In the genomic region with DNA sequence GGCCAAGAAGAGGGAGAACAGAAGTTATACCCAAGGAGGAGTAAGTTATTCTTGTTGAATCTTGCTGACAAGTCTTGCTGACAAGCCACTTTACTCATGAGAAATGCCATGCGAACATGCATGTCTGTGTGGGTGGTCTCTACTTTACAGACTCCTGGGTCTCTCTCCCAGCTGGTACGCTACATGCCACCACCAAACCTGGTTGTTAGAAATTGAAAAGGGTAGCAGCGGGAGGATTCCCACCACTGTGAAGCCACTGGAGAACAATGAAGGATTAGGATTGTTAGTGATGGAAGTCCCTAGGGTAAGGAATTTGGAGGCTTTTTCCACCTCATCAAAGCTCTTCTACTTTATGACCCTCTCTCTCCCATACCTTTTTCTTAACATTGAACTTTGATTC, we compare ENCODE assay signal across 23 cellular contexts. TPM values are rescaled to one million over a fixed set of nuclear protein-coding genes. Genes with fewer than 3 reads are reported as not detected.
DNase-seq lines count a peak whose midpoint lies in the region; ATAC-seq and TF ChIP-seq lines count a peak whose summit lies in the region.
"Had no signal": no experiment of that assay in that cellular context is flagged by ENCODE, and none has a peak within 500 bp of the region (broad histone marks: within the 10 kb centered on the region; RNA-seq: fewer than 3 reads in every experiment).

No MANE protein-coding gene starts in this region.

- no peak overlapping the region for H3K27ac ChIP-seq in endodermal cell (ENCODE audit: low read depth, low read length)
- no peak overlapping the region for H3K27ac ChIP-seq in mesendoderm (ENCODE audit: low read depth, low read length)
- H3K27ac ChIP-seq: 22Rv1, BLaER1, C4-2B had no signal

- H3K27me3 Mint-ChIP-seq in WTC11 (ENCODE audit: low read depth) (no peaks in the 10 kb centered on the region; the same call in 1 of the 2 replicates), endodermal cell (ENCODE audit: insufficient read depth) (no peaks in the 10 kb centered on the region)
- H3K27me3 Mint-ChIP-seq: B cell had no signal

- no peaks in the 10 kb centered on the region for H3K79me1 ChIP-seq in mesendoderm (ENCODE audit: low read length)

- H3K9me3 Mint-ChIP-seq in WTC11: peaks cover 5% of the 10 kb centered on the region; the same call in 1 of the 2 replicates
- H3K9me3 Mint-ChIP-seq in endodermal cell: peaks cover 3% of the 10 kb centered on the region

- H3K4me1 ChIP-seq in endodermal cell (ENCODE audit: control insufficient read depth, insufficient read depth, low read length): no peaks in the 10 kb centered on the region
- H3K4me1 ChIP-seq in mesendoderm (ENCODE audit: control insufficient read depth, low read depth, low read length): no peaks in the 10 kb centered on the region
- H3K4me1 ChIP-seq: BLaER1, Caco-2 had no signal

- H4K8ac ChIP-seq in mesendoderm (ENCODE audit: low read depth, low read length): no peak overlapping the region

- no peaks in the 10 kb centered on the region for H3K4me1 Mint-ChIP-seq in WTC11
- H3K4me1 Mint-ChIP-seq in endodermal cell: no peaks in the 10 kb centered on the region
- H3K4me1 Mint-ChIP-seq: B cell; CD4-positive, CD25-positive, alpha-beta regulatory T cell had no signal

- no peak overlapping the region for H3K4me2 ChIP-seq in mesendoderm (ENCODE audit: low read length)
- H3K4me2 ChIP-seq: BLaER1 had no signal

- H2BK120ac ChIP-seq in mesendoderm (ENCODE audit: low read depth, low read length): no peak overlapping the region

- H3K36me3 ChIP-seq in endodermal cell (ENCODE audit: control insufficient read depth, insufficient read depth, low read length): no peaks in the 10 kb centered on the region
- H3K36me3 ChIP-seq in mesendoderm (ENCODE audit: control insufficient read depth, insufficient read depth, low read length): no peaks in the 10 kb centered on the region
- H3K36me3 ChIP-seq: BLaER1 had no signal

- H3K4me3 Mint-ChIP-seq in WTC11 (no peak overlapping the region), endodermal cell (no peak overlapping the region)
- H3K4me3 Mint-ChIP-seq: B cell; CD4-positive, CD25-positive, alpha-beta regulatory T cell; CD8-positive, alpha-beta T cell; H9 had no signal

- H3K36me3 Mint-ChIP-seq in WTC11 (no peaks in the 10 kb centered on the region), endodermal cell (ENCODE audit: low read depth) (no peaks in the 10 kb centered on the region)
- H3K36me3 Mint-ChIP-seq: CD4-positive, CD25-positive, alpha-beta regulatory T cell; CD8-positive, alpha-beta T cell had no signal

- H3K23ac ChIP-seq in mesendoderm (ENCODE audit: low read length): no peak overlapping the region

- CTCF ChIA-PET in WTC11 (lab: Charles Lee): no interaction called here

- H3K9me3 ChIP-seq in endodermal cell (ENCODE audit: control insufficient read depth, low read length): no peaks in the 10 kb centered on the region
- H3K9me3 ChIP-seq: BLaER1, Caco-2 had no signal

- H3K27ac Mint-ChIP-seq in WTC11: no peak overlapping the region
- no peak overlapping the region for H3K27ac Mint-ChIP-seq in endodermal cell
- H3K27ac Mint-ChIP-seq: B cell; CD4-positive, CD25-positive, alpha-beta regulatory T cell; CD8-positive, alpha-beta T cell had no signal

- H3K18ac ChIP-seq in mesendoderm (ENCODE audit: low read length): no peak overlapping the region

- no peak overlapping the region for H3K4ac ChIP-seq in mesendoderm (ENCODE audit: low read depth, low read length)

- ATAC-seq in WTC11: peak; percentile 39; the same call in 1 of the 2 replicates
- ATAC-seq: CD8-positive, alpha-beta T cell; HCT116 had no signal

- H2BK5ac ChIP-seq in mesendoderm (ENCODE audit: low read length): no peak overlapping the region

- H4K5ac ChIP-seq in mesendoderm (ENCODE audit: low read length): no peak overlapping the region

- no peak overlapping the region for H2AK5ac ChIP-seq in mesendoderm (ENCODE audit: low read length)

- WGBS in endodermal cell (ENCODE audit: insufficient coverage in 1 of 2, insufficient read length in 1 of 2), 2 experiments: 84 to 100% methylated on average over 1 to 3 of the region's 3 CpGs
- WGBS in mesendoderm (ENCODE audit: extremely low coverage, insufficient coverage, low lambda C conversion rate): no CpG with 5 or more reads among the region's 3 CpGs

- no peaks in the 10 kb centered on the region for H3K79me2 ChIP-seq in mesendoderm (ENCODE audit: control insufficient read depth, insufficient read depth, low read length)

- TF ChIP-seq CTCF in WTC11 (IDR thresholded peaks at IDR 0.05) (no peak), endodermal cell (conservative IDR thresholded peaks at IDR 0.05) (no peak)

- no peak overlapping the region for H3K4me3 ChIP-seq in endodermal cell (ENCODE audit: low read length)
- no peak overlapping the region for H3K4me3 ChIP-seq in mesendoderm (ENCODE audit: low read length)
- H3K4me3 ChIP-seq: BLaER1 had no signal

- H3K9ac ChIP-seq in endodermal cell (ENCODE audit: extremely low read depth, low read length, poor library complexity, severe bottlenecking) (no peak overlapping the region), mesendoderm (ENCODE audit: low read length) (no peak overlapping the region)
- H3K9ac ChIP-seq: BLaER1 had no signal

- no peak overlapping the region for H2BK15ac ChIP-seq in mesendoderm (replicated peaks; ENCODE audit: low read depth)

- DNase-seq in D341Med (ENCODE audit: low spot score) (peak; percentile 7), WTC11 (ENCODE audit: low spot score) (no peak), endodermal cell (peak; percentile 39), mesendoderm (peak; percentile 1), HPDE6-E6E7 (ENCODE audit: extremely low spot score) (no peak), NCI-H1436 (lab: John Stamatoyannopoulos, UW) (no peak)
- no peak for DNase-seq in stimulated activated CD4-positive, alpha-beta T cell treated with anti-CD3 and anti-CD28 coated beads, Interleukin-12 subunit alpha, Interleukin-12 subunit beta, amount 100 ng/mL, for 4 hours
- DNase-seq in activated naive CD4-positive, alpha-beta T cell treated with Interleukin-2 at 50 U/mL for 16 hours: no peak
- DNase-seq: Caco-2; CD4-positive, CD25-positive, alpha-beta regulatory T cell; CD8-positive, alpha-beta T cell; DMS53; DMS79 treated with DMSO at 0.1 percent for 48 hours; GF-D8; GOT3; H9 had no signal

- H3K27me3 ChIP-seq in endodermal cell (ENCODE audit: control insufficient read depth, insufficient read depth, low read length, poor library complexity, severe bottlenecking): no peaks in the 10 kb centered on the region
- no peaks in the 10 kb centered on the region for H3K27me3 ChIP-seq in mesendoderm (ENCODE audit: insufficient read depth, low read length, poor library complexity)
- H3K27me3 ChIP-seq: BLaER1 had no signal

- POLR2A ChIA-PET in WTC11 (lab: Charles Lee): no interaction called here

- H3K56ac ChIP-seq in mesendoderm (ENCODE audit: low read length): no peak overlapping the region

TF ChIP-seq in WTC11, 78 proteins besides CTCF, POLR2A, EP300 and RAD21:
- TF ChIP-seq IRF2 (CRISPR knock-in tag; IDR thresholded peaks at IDR 0.05; ENCODE audit: borderline replicate concordance, low read depth): no peak

RNA-seq across cellular contexts. Expression of a gene that starts 53.6 kb away (rescaled TPM):
- 0.32 to 0.79 TPM (median 0.53 TPM) in 3 replicates for total RNA-seq in WTC11 (2021)
- 1 to 10 TPM in 1 of 2 donors, under 1 TPM in 1; 0.77 to 2.5 TPM for total RNA-seq in endodermal cell
- polyA plus RNA-seq in endodermal cell (2013, experiment 1 of 2): 2.0 TPM
- polyA plus RNA-seq in endodermal cell (2013, experiment 2 of 2): 1.9 TPM
- polyA plus RNA-seq in mesendoderm (2013, experiment 1 of 2): 15.0 TPM
- polyA plus RNA-seq in mesendoderm (2013, experiment 2 of 2): 13.0 TPM
- total RNA-seq: Caco-2; CD4-positive, CD25-positive, alpha-beta regulatory T cell; CD8-positive, alpha-beta T cell; G401 had no signal
- polyA plus RNA-seq: AG04450; CD4-positive, CD25-positive, alpha-beta regulatory T cell had no signal

Comparison
In these comparisons a context has a peak if more than half of its experiments do, and no peak if none do; other contexts are left out.
1. DNase-seq: peak in D341Med (single experiment), endodermal cell (single experiment) and mesendoderm (single experiment); none in WTC11 (single experiment), stimulated activated CD4-positive, alpha-beta T cell treated with anti-CD3 and anti-CD28 coated beads, Interleukin-12 subunit alpha, Interleukin-12 subunit beta, amount 100 ng/mL, for 4 hours (single experiment), HPDE6-E6E7 (single experiment), activated naive CD4-positive, alpha-beta T cell treated with Interleukin-2 at 50 U/mL for 16 hours (single experiment) and NCI-H1436 (single experiment).